In genomic region chr1:67614511-67614934, GRCh38 we compare ENCODE assay signal across 1 cellular context.
A peak's percentile ranks its signal among the peaks of the same experiment; 100 is the strongest.
TF ChIP-seq lines count a peak whose summit lies in the region.

No MANE protein-coding gene starts in this region.

TF ChIP-seq in K562, 482 proteins besides CTCF, POLR2A, EP300 and RAD21 (continued from another document):
- no peak for TF ChIP-seq SFPQ (IDR thresholded peaks at IDR 0.05; ENCODE audit: low read depth, low read length)
- TF ChIP-seq FOSL1 (tag; conservative IDR thresholded peaks at IDR 0.05), result peak; percentile 66
- no peak for TF ChIP-seq ARNT (IDR thresholded peaks at IDR 0.05)
- TF ChIP-seq SMARCC2 (IDR thresholded peaks at IDR 0.05; ENCODE audit: low read depth), result no peak
- peak in 1 of 2 experiments; percentile 9; a peak in 1 of 4 replicates for TF ChIP-seq RCOR1 (IDR thresholded peaks at IDR 0.05; ENCODE audit: borderline replicate concordance in 1 of 2, low read depth in 2 of 2, low read length in 2 of 2)
- TF ChIP-seq CEBPG (CRISPR knock-in tag; IDR thresholded peaks at IDR 0.05), result no peak; the same call in 1 of the 2 replicates
- TF ChIP-seq CEBPG (tag; conservative IDR thresholded peaks at IDR 0.05 in 1 of 2, IDR thresholded peaks at IDR 0.05 in 1 of 2), result peak in 1 of 2 experiments; percentile 80; a peak in 2 of 4 replicates
- peak; percentile 82 for TF ChIP-seq CEBPB (tag; IDR thresholded peaks at IDR 0.05)
- TF ChIP-seq JUN (IDR thresholded peaks at IDR 0.05; ENCODE audit: borderline replicate concordance, low read depth, low read length), result peak; percentile 23; the same call in 1 of the 2 replicates
- TF ChIP-seq JUN (CRISPR knock-in tag; IDR thresholded peaks at IDR 0.05; ENCODE audit: borderline replicate concordance), result no peak
- TF ChIP-seq ZBTB2 (IDR thresholded peaks at IDR 0.05), result no peak
- TF ChIP-seq CBFB (CRISPR knock-in tag; IDR thresholded peaks at IDR 0.05), result no peak
- no peak for TF ChIP-seq PATZ1 (CRISPR knock-in tag; IDR thresholded peaks at IDR 0.05; ENCODE audit: borderline replicate concordance)
- TF ChIP-seq ZNF589 (CRISPR knock-in tag; IDR thresholded peaks at IDR 0.05; ENCODE audit: low read depth), result no peak
- no peak for TF ChIP-seq ARID1B (IDR thresholded peaks at IDR 0.05)
- TF ChIP-seq ZBTB33 (CRISPR knock-in tag; IDR thresholded peaks at IDR 0.05), result no peak
- TF ChIP-seq YBX1 (IDR thresholded peaks at IDR 0.05), result no peak
- TF ChIP-seq MAX (CRISPR knock-in tag; IDR thresholded peaks at IDR 0.05), result no peak
